ENCODE assay signal across 8 cellular contexts in genomic region chr6:149934249-149935156, GRCh38. TPM values are rescaled to one million over a fixed set of nuclear protein-coding genes. Genes with fewer than 3 reads are reported as not detected.
DNase-seq lines count a peak whose midpoint lies in the region; ATAC-seq, FAIRE-seq and TF ChIP-seq lines count a peak whose summit lies in the region.

No MANE protein-coding gene starts in this region.

- CTCF ChIA-PET in activated CD8-positive, alpha-beta T cell treated with anti-CD3 and anti-CD28 coated beads for 36 hours (lab: Charles Lee) = interaction anchor here (1.0 to 2.8 kb wide), 5 partner anchors 27 to 101 kb away, joined by 3 to 16 read pairs (median 4); no protein-coding TSS in a partner anchor

- no peak overlapping the region for H3K4me3 Mint-ChIP-seq in activated CD8-positive, alpha-beta T cell treated with anti-CD3 and anti-CD28 coated beads for 36 hours

- H3K4me1 ChIP-seq in GM23248 (ENCODE audit: insufficient read depth) = 0 out of 2 replicates have a peak, but pooled peaks cover 5% of the 10 kb centered on the region

- H2AFZ ChIP-seq in GM23248 = no peak overlapping the region

- no peak overlapping the region for H3K27ac ChIP-seq in GM23248

- H3K79me2 ChIP-seq in GM23248 (ENCODE audit: insufficient read depth) = no peaks in the 10 kb centered on the region

- DNase-seq in AG20443 (ENCODE audit: low spot score) (peak; percentile 54), GM23248 (peak; percentile 89), NCI-H774 (lab: John Stamatoyannopoulos, UW) (peak; percentile 78), midbrain (lab: John Stamatoyannopoulos, UW) (peak; percentile 68)
- DNase-seq in activated CD8-positive, alpha-beta T cell treated with anti-CD3 and anti-CD28 coated beads for 36 hours = peak; percentile 89
- DNase-seq in stimulated activated CD8-positive, alpha-beta memory T cell treated with anti-CD3 and anti-CD28 coated beads, Interleukin-7, amount 100 ng/mL, for 4 hours (ENCODE audit: low read depth in 2 of 2) = peak; percentile 32 to 55

- H3K36me3 ChIP-seq in GM23248 (ENCODE audit: low read depth) = no peaks in the 10 kb centered on the region

- TF ChIP-seq CTCF in activated CD8-positive, alpha-beta T cell treated with anti-CD3 and anti-CD28 coated beads for 36 hours (IDR thresholded peaks at IDR 0.05) = peak; percentile 79

- no peak overlapping the region for H3K4me2 ChIP-seq in GM23248 (ENCODE audit: unreplicated experiment)

- peaks cover 17% of the 10 kb centered on the region for H3F3A ChIP-seq in GM23248 (ENCODE audit: insufficient read depth)

- no peaks in the 10 kb centered on the region for H3K9me2 ChIP-seq in GM23248 (ENCODE audit: insufficient read depth)

- H3K9ac ChIP-seq in GM23248 = no peak overlapping the region

- ATAC-seq in activated CD8-positive, alpha-beta T cell treated with anti-CD3 and anti-CD28 coated beads for 36 hours = peak; percentile 53
- ATAC-seq in HG03135 (IDR thresholded peaks at IDR 0.05; ENCODE audit: unreplicated experiment) = no peak

- 0 out of 2 replicates have a peak, but pooled peaks cover 4% of the 10 kb centered on the region for H3K27me3 ChIP-seq in GM23248 (replicated peaks; ENCODE audit: insufficient read depth)

- H3K4me3 ChIP-seq in GM23248 = no peak overlapping the region

- no peaks in the 10 kb centered on the region for H3K9me3 ChIP-seq in GM23248 (ENCODE audit: low read depth)

- no peak overlapping the region for H3K27ac Mint-ChIP-seq in activated CD8-positive, alpha-beta T cell treated with anti-CD3 and anti-CD28 coated beads for 36 hours

- FAIRE-seq in endometrium (lab: Jason Lieb, UNC) = peak; percentile 72

- in situ Hi-C loops in GM23248 (cut with MboI) = loop anchor here (10.0 kb wide), 1 partner anchor 80 kb away; no protein-coding TSS in a partner anchor

- H3K36me3 Mint-ChIP-seq in activated CD8-positive, alpha-beta T cell treated with anti-CD3 and anti-CD28 coated beads for 36 hours (ENCODE audit: low read depth) = no peaks in the 10 kb centered on the region

- peaks cover 71% of the 10 kb centered on the region for H3K27me3 Mint-ChIP-seq in activated CD8-positive, alpha-beta T cell treated with anti-CD3 and anti-CD28 coated beads for 36 hours

- no peaks in the 10 kb centered on the region for H4K20me1 ChIP-seq in GM23248 (ENCODE audit: insufficient read depth)

- POLR2A ChIA-PET in activated CD8-positive, alpha-beta T cell treated with anti-CD3 and anti-CD28 coated beads for 36 hours (lab: Charles Lee) = no interaction called here

- intact Hi-C loops in activated CD8-positive, alpha-beta T cell treated with anti-CD3 and anti-CD28 coated beads for 36 hours (cut with micrococcal nuclease) = loop anchor here (1.0 to 10.0 kb wide), 3 partner anchors 68 to 410 kb away; no protein-coding TSS in a partner anchor

- H3K4me1 Mint-ChIP-seq in activated CD8-positive, alpha-beta T cell treated with anti-CD3 and anti-CD28 coated beads for 36 hours (ENCODE audit: low read depth) = peaks cover 19% of the 10 kb centered on the region

- no peaks in the 10 kb centered on the region for H3K9me3 Mint-ChIP-seq in activated CD8-positive, alpha-beta T cell treated with anti-CD3 and anti-CD28 coated beads for 36 hours

- WGBS in GM23248 (ENCODE audit: low coverage in 1 of 2, low lambda C conversion rate in 2 of 2, missing lambda C conversion rate in 2 of 2), 2 experiments = 35 to 37% methylated on average over 11 of the region's 11 CpGs

RNA-seq across cellular contexts. Expression of gene ULBP2, which starts 7.3 kb away (rescaled TPM):
- total RNA-seq in GM23248 (2014; rRNA removed; shearing (Covaris generic)) = 11.4 and 23.8 TPM in 2 replicates
- polyA plus RNA-seq in GM23248 (2016; fragmentation: Nextera tagmentation; extraction: Ambion mirVana) = 29.5 and 30.1 TPM in 2 replicates
- under 1 TPM; 0.38 to 0.67 TPM for total RNA-seq in activated CD8-positive, alpha-beta T cell treated with anti-CD3 and anti-CD28 coated beads for 36 hours

RNA-seq across cellular contexts. Expression of gene RAET1G, which starts 11.6 kb away (rescaled TPM):
- total RNA-seq in GM23248 (2014; rRNA removed; shearing (Covaris generic)) = 5.2 and 8.9 TPM in 2 replicates
- polyA plus RNA-seq in GM23248 (2016; fragmentation: Nextera tagmentation; extraction: Ambion mirVana) = 15.5 and 15.8 TPM in 2 replicates
- not detected for total RNA-seq in activated CD8-positive, alpha-beta T cell treated with anti-CD3 and anti-CD28 coated beads for 36 hours

RNA-seq across cellular contexts. Expression of gene ULBP1, which starts 29.2 kb away (rescaled TPM):
- total RNA-seq in GM23248 (2014; rRNA removed; shearing (Covaris generic)) = 5.8 and 6.1 TPM in 2 replicates
- 8.7 and 9.1 TPM in 2 replicates for polyA plus RNA-seq in GM23248 (2016; fragmentation: Nextera tagmentation; extraction: Ambion mirVana)
- total RNA-seq in activated CD8-positive, alpha-beta T cell treated with anti-CD3 and anti-CD28 coated beads for 36 hours = 1 to 10 TPM; 2.5 to 2.7 TPM

RNA-seq across cellular contexts. Expression of gene RAET1E, which starts 36.6 kb away (rescaled TPM):
- total RNA-seq in GM23248 (2014; rRNA removed; shearing (Covaris generic)) = 8.6 and 10.4 TPM in 2 replicates
- 8.1 and 8.8 TPM in 2 replicates for polyA plus RNA-seq in GM23248 (2016; fragmentation: Nextera tagmentation; extraction: Ambion mirVana)
- not detected for total RNA-seq in activated CD8-positive, alpha-beta T cell treated with anti-CD3 and anti-CD28 coated beads for 36 hours
